20 cellular contexts compared by ENCODE assay signal in the genomic region with DNA sequence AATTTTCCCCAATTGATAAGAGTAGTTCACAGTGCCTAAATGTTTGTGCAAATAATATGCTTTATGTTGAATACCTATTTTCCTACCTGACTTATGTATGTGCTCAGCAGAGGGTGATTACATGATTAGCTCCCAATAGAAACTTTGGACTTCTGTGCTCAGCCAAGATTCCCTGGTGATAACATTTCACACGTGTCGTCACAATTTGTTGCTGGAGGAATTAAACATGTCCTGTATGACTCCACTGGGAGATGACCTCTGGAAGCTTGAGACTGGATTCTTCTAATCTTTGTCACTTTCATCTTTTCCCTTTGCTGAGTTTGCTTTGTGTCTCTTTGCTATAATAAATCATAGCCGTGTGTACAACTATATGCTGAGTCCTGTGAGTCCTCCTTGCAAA.
DNase-seq lines count a peak whose midpoint lies in the region; ATAC-seq, FAIRE-seq and TF ChIP-seq lines count a peak whose summit lies in the region.
"Had no signal": no experiment of that assay in that cellular context is flagged by ENCODE, and none has a peak within 500 bp of the region (broad histone marks: within the 10 kb centered on the region; RNA-seq: fewer than 3 reads in every experiment).

No MANE protein-coding gene starts in this region.

- H3K36me3 ChIP-seq in hepatocyte (replicated peaks; ENCODE audit: insufficient read depth, low read depth) (no peaks in the 10 kb centered on the region), liver (ENCODE audit: control insufficient read depth in 4 of 4, insufficient read depth in 3 of 4, low read depth in 1 of 4, low read length in 3 of 4) (no peaks in the 10 kb centered on the region), small intestine (ENCODE audit: control insufficient read depth in 2 of 2, insufficient read depth in 2 of 2, low read length in 2 of 2) (no peaks in the 10 kb centered on the region), A673 (ENCODE audit: insufficient read depth, low read length, poor library complexity, severe bottlenecking) (no peaks in the 10 kb centered on the region)
- H3K36me3 ChIP-seq: HAP-1 had no signal

- H3K79me2 ChIP-seq in hepatocyte = no peaks in the 10 kb centered on the region

- no peak overlapping the region for H3K9ac ChIP-seq in liver (ENCODE audit: low read depth in 1 of 2, low read length in 2 of 2)

- no peaks in the 10 kb centered on the region for H4K20me1 ChIP-seq in hepatocyte (ENCODE audit: insufficient read depth, poor library complexity, severe bottlenecking)

- no peak overlapping the region for H2AFZ ChIP-seq in hepatocyte

- DNase-seq in M059J (ENCODE audit: low read depth) (peak; percentile 34), hepatocyte (ENCODE audit: low spot score) (peak; percentile 64), small intestine (peak; percentile 93), A673 (ENCODE audit: low spot score) (no peak), NCI-H2196 (lab: John Stamatoyannopoulos, UW; ENCODE audit: unreplicated experiment) (no peak)
- DNase-seq: ACHN, C1 segment of cervical spinal cord, DMS79, NCI-H1105 treated with DMSO at 0.1 percent for 48 hours, NCI-H1694, NCI-H2081 treated with DMSO at 0.1 percent for 48 hours, NCI-H510A treated with DMSO at 0.1 percent for 48 hours, NCI-H774, OCI-M1, SHP77 had no signal

- no peak for FAIRE-seq in small intestine (lab: Jason Lieb, UNC)
- FAIRE-seq: D721Med had no signal

- H3K27ac ChIP-seq in hepatocyte = no peak overlapping the region
- H3K27ac ChIP-seq in liver (ENCODE audit: low read depth in 1 of 2, low read length in 2 of 2) = no peak overlapping the region
- H3K27ac ChIP-seq in small intestine (ENCODE audit: low read depth in 1 of 2, low read length in 1 of 2) = no peak overlapping the region
- H3K27ac ChIP-seq in A673 (ENCODE audit: low read depth, low read length, poor library complexity, severe bottlenecking) = no peak overlapping the region
- H3K27ac ChIP-seq: SK-N-MC had no signal

- H3K4me2 ChIP-seq in hepatocyte = no peak overlapping the region

- CTCF ChIA-PET in A673 (lab: Charles Lee) = no interaction called here

- intact Hi-C loops in A673 (cut with micrococcal nuclease; ENCODE audit: unreplicated experiment) = no loop called here

- H3K4me3 ChIP-seq in hepatocyte (no peak overlapping the region), liver (ENCODE audit: low read depth in 1 of 3, low read length in 3 of 3) (no peak overlapping the region), small intestine (ENCODE audit: low read depth in 1 of 2, low read length in 2 of 2) (no peak overlapping the region), A673 (ENCODE audit: low read depth, low read length, poor library complexity, severe bottlenecking) (no peak overlapping the region)
- H3K4me3 ChIP-seq: HAP-1, SK-N-MC had no signal

- H3K4me1 ChIP-seq in hepatocyte (ENCODE audit: insufficient read depth) (no peaks in the 10 kb centered on the region), liver (ENCODE audit: control insufficient read depth in 4 of 4, insufficient read depth in 4 of 4, low read length in 3 of 4) (peaks cover 0 to 7% (median 6%) of the 10 kb centered on the region in 4 donors), small intestine (ENCODE audit: control insufficient read depth in 2 of 2, insufficient read depth in 1 of 2, low read depth in 1 of 2, low read length in 1 of 2) (no peaks in the 10 kb centered on the region), A673 (ENCODE audit: insufficient read depth, low read length, poor library complexity, severe bottlenecking) (no peaks in the 10 kb centered on the region)

- BruUV-seq in A673 (replicated peaks; lab: Mats Ljungman, UMichigan) = no TSS peak

- POLR2A ChIA-PET in A673 (lab: Charles Lee; ENCODE audit: low non-redundant PET) = no interaction called here

- H3K9me2 ChIP-seq in hepatocyte (replicated peaks; ENCODE audit: insufficient read depth) = no peaks in the 10 kb centered on the region

- WGBS in hepatocyte (ENCODE audit: low lambda C conversion rate, missing lambda C conversion rate) = 42% methylated on average over 3 of the region's 3 CpGs
- 22% methylated on average over 3 of the region's 3 CpGs for WGBS in liver
- 11 to 36% (median 21%) methylated on average over 3 of the region's 3 CpGs for WGBS in small intestine, 3 donors

- no peak for TF ChIP-seq RAD21 in liver (IDR thresholded peaks at IDR 0.05)

- H3K27me3 ChIP-seq in hepatocyte = no peaks in the 10 kb centered on the region
- no peaks in the 10 kb centered on the region for H3K27me3 ChIP-seq in liver (ENCODE audit: control insufficient read depth in 4 of 4, insufficient read depth in 4 of 4, low read length in 3 of 4)
- H3K27me3 ChIP-seq in small intestine (ENCODE audit: control insufficient read depth in 2 of 2, insufficient read depth in 2 of 2, low read length in 2 of 2) = no peaks in the 10 kb centered on the region
- no peaks in the 10 kb centered on the region for H3K27me3 ChIP-seq in A673 (replicated peaks; ENCODE audit: insufficient read depth, low read depth, low read length, poor library complexity)

- TF ChIP-seq CTCF in hepatocyte (IDR thresholded peaks at IDR 0.05; ENCODE audit: poor library complexity) (no peak), liver (IDR thresholded peaks at IDR 0.05; ENCODE audit: low read depth, low read length, missing input control) (no peak), A673 (conservative IDR thresholded peaks at IDR 0.05; ENCODE audit: low read depth, low read length) (no peak)

- no peaks in the 10 kb centered on the region for H3K9me3 ChIP-seq in hepatocyte (ENCODE audit: low read depth)
- H3K9me3 ChIP-seq in liver (ENCODE audit: control insufficient read depth in 4 of 4, low read length in 3 of 4) = no peaks in the 10 kb centered on the region
- H3K9me3 ChIP-seq in small intestine (ENCODE audit: control insufficient read depth, low read depth) = no peaks in the 10 kb centered on the region
- H3K9me3 ChIP-seq in A673 (ENCODE audit: low read depth, low read length, poor library complexity, severe bottlenecking) = no peaks in the 10 kb centered on the region
- H3K9me3 ChIP-seq: HAP-1 had no signal

- no peak for ATAC-seq in HG03135 (IDR thresholded peaks at IDR 0.05; ENCODE audit: unreplicated experiment)

TF ChIP-seq in liver, 16 proteins besides CTCF, POLR2A, EP300 and RAD21:
- TF ChIP-seq HNF4A (conservative IDR thresholded peaks at IDR 0.05) (peak; percentile 75 to 83), RXRA (IDR thresholded peaks at IDR 0.05) (peak in 1 of 2 donors; percentile 17), YY1 (IDR thresholded peaks at IDR 0.05) (no peak), HNF4G (IDR thresholded peaks at IDR 0.05) (peak; percentile 66)
- TF ChIP-seq, protein P1, sequence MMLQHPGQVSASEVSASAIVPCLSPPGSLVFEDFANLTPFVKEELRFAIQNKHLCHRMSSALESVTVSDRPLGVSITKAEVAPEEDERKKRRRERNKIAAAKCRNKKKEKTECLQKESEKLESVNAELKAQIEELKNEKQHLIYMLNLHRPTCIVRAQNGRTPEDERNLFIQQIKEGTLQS (IDR thresholded peaks at IDR 0.05) = no peak

Comparison
In these comparisons a context has a peak if more than half of its experiments do, and no peak if none do; other contexts are left out.
1. DNase-seq: peak in M059J (single experiment), hepatocyte (single experiment) and small intestine (single experiment); none in A673 (single experiment) and NCI-H2196 (single experiment).